ENCODE assay signal across 14 cellular contexts in the genomic region with DNA sequence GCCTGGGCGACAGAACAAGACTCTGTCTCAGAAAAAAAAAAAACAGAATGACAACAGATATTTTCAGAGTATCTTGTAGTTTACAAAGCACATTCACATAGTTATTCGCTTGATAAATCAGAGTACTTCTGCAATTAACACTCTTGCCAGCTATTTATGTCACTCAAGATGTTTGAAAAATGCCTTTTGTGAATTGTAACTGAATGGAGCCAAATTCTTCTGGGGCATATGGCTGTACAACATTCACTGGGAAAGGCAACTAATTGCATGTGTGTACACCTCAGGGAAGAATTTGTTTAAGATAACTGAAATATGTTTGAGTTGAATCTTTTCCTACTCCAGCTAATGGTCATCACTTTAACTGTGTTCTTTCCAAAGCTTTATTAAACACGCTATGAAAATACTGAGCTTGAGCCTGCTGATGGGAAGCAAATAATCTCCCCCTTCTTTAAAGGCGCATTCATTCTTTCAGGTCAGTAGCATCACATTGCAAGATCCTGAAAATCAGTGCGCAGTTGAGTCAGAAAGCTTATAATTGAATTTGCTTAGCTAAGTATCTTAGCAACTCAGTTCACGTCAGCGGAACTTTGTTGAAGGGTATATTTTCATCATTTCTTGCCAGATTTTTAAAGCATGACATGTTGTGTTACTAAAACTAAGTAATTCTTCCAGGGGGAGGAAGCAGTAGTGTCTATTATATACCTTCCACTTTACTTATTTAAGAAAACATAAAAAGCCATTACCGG.
DNase-seq lines count a peak whose midpoint lies in the region; ATAC-seq, FAIRE-seq and TF ChIP-seq lines count a peak whose summit lies in the region.
"Had no signal": no experiment of that assay in that cellular context is flagged by ENCODE, and none has a peak within 500 bp of the region (broad histone marks: within the 10 kb centered on the region; RNA-seq: fewer than 3 reads in every experiment).

No MANE protein-coding gene starts in this region.

- H3K4me3 ChIP-seq in bronchial epithelial cell (ENCODE audit: low read depth, low read length): no peak overlapping the region
- no peak overlapping the region for H3K4me3 ChIP-seq in fibroblast of the aortic adventitia (ENCODE audit: low read depth, low read length)

- no peaks in the 10 kb centered on the region for H3K27me3 ChIP-seq in bronchial epithelial cell (ENCODE audit: control insufficient read depth, insufficient read depth, low read length)

- no peak for FAIRE-seq in bronchial epithelial cell (lab: Jason Lieb, UNC)
- FAIRE-seq: D721Med had no signal

- H3K36me3 ChIP-seq in bronchial epithelial cell (ENCODE audit: control insufficient read depth, insufficient read depth, low read length): no peaks in the 10 kb centered on the region

- ATAC-seq in GM18867 (IDR thresholded peaks at IDR 0.05; ENCODE audit: unreplicated experiment): no peak
- ATAC-seq: CD8-positive, alpha-beta T cell had no signal

- DNase-seq in NCI-H82 (lab: John Stamatoyannopoulos, UW): peak; percentile 60
- DNase-seq in NCI-H82 treated with DMSO at 0.1 percent for 48 hours (lab: John Stamatoyannopoulos, UW; ENCODE audit: unreplicated experiment): no peak
- peak; percentile 25 for DNase-seq in bronchial epithelial cell (ENCODE audit: low read depth)
- peak; percentile 15 for DNase-seq in fibroblast of the aortic adventitia (ENCODE audit: low read depth)
- no peak for DNase-seq in GM13976 (ENCODE audit: low spot score)
- DNase-seq in H4 (ENCODE audit: low spot score): no peak
- DNase-seq: CD8-positive, alpha-beta T cell; COR-L47; DMS153; DND-41; GDM1; H7 had no signal

- TF ChIP-seq CTCF in bronchial epithelial cell (IDR thresholded peaks at IDR 0.05; ENCODE audit: insufficient read depth, low read length, severe bottlenecking) (no peak), fibroblast of the aortic adventitia (IDR thresholded peaks at IDR 0.05; ENCODE audit: insufficient read depth, low read length) (no peak), GM13976 (IDR thresholded peaks at IDR 0.05; ENCODE audit: borderline replicate concordance, control extremely low read depth, extremely low read depth, insufficient read depth, missing control alignments) (no peak)

- in situ Hi-C loops in GM13976 (cut with MboI; ENCODE audit: low sequenced_read_pairs, unreplicated experiment): no loop called here

Comparison
In these comparisons a context has a peak if more than half of its experiments do, and no peak if none do; other contexts are left out.
1. DNase-seq: peak in NCI-H82 (single experiment), bronchial epithelial cell (single experiment) and fibroblast of the aortic adventitia (single experiment); none in NCI-H82 treated with DMSO at 0.1 percent for 48 hours (single experiment), GM13976 (single experiment) and H4 (single experiment).